Comparison of ENCODE assay signal across 7 cellular contexts in genomic region chr2:197704434-197705142, GRCh38. TPM values are rescaled to one million over a fixed set of nuclear protein-coding genes. Genes with fewer than 3 reads are reported as not detected.
A peak's percentile ranks its signal among the peaks of the same experiment; 100 is the strongest.
DNase-seq lines count a peak whose midpoint lies in the region; ATAC-seq, FAIRE-seq and TF ChIP-seq lines count a peak whose summit lies in the region.

No MANE protein-coding gene starts in this region.

- intact Hi-C loops in esophagus squamous epithelium (cut with DNase I): loop anchor here (10.0 kb wide), 1 partner anchor 190 kb away; the partner anchor contains the start of gene MOB4

- no peaks in the 10 kb centered on the region for H3K9me3 ChIP-seq in RWPE2 (ENCODE audit: severe bottlenecking)
- H3K9me3 ChIP-seq in esophagus squamous epithelium: no peaks in the 10 kb centered on the region

- H3K27me3 ChIP-seq in RWPE2 (ENCODE audit: insufficient read depth, poor library complexity, severe bottlenecking) (no peaks in the 10 kb centered on the region), esophagus squamous epithelium (no peaks in the 10 kb centered on the region)

- 0 to 3% methylated on average over 5 to 6 of the region's 6 CpGs for WGBS in esophagus squamous epithelium, 2 donors

- H3K4me3 Mint-ChIP-seq in osteocyte (ENCODE audit: unreplicated experiment): peak overlapping the region; percentile 84

- H3K36me3 ChIP-seq in RWPE2 (ENCODE audit: low read depth): peaks cover 18% of the 10 kb centered on the region
- peaks cover 0 to 2% (median 0%) of the 10 kb centered on the region in 3 donors for H3K36me3 ChIP-seq in esophagus squamous epithelium

- H3K36me3 Mint-ChIP-seq in osteocyte (ENCODE audit: unreplicated experiment): no peaks in the 10 kb centered on the region

- ATAC-seq in GM19025 (IDR thresholded peaks at IDR 0.05; ENCODE audit: low read depth, unreplicated experiment) (peak; percentile 28), HG02840 (IDR thresholded peaks at IDR 0.05; ENCODE audit: low FRiP score, unreplicated experiment) (peak; percentile 43), RWPE2 (ENCODE audit: low read depth) (peak; percentile 5; the same call in 2 of the 3 replicates)

- peak overlapping the region; percentile 72 for H3K4me3 ChIP-seq in RWPE2 (ENCODE audit: severe bottlenecking)
- peak overlapping the region; percentile 75 to 96 (median 88) for H3K4me3 ChIP-seq in esophagus squamous epithelium

- peak; percentile 9 for TF ChIP-seq CTCF in RWPE2 (IDR thresholded peaks at IDR 0.05; ENCODE audit: poor library complexity, severe bottlenecking)
- no peak for TF ChIP-seq CTCF in esophagus squamous epithelium (IDR thresholded peaks at IDR 0.05)
- no peak for TF ChIP-seq CTCF in osteocyte (IDR thresholded peaks at IDR 0.05)

- H3K4me1 Mint-ChIP-seq in osteocyte (ENCODE audit: unreplicated experiment): peaks cover 29% of the 10 kb centered on the region

- H3K9me3 Mint-ChIP-seq in osteocyte (ENCODE audit: unreplicated experiment): no peaks in the 10 kb centered on the region

- H3K4me1 ChIP-seq in RWPE2 (ENCODE audit: insufficient read depth, poor library complexity, severe bottlenecking) (peaks cover 20% of the 10 kb centered on the region), esophagus squamous epithelium (peaks cover 21 to 46% (median 25%) of the 10 kb centered on the region in 3 donors)

- peak overlapping the region; percentile 84 for H3K27ac Mint-ChIP-seq in osteocyte (ENCODE audit: unreplicated experiment)

- H3K27ac ChIP-seq in RWPE2 (ENCODE audit: poor library complexity, severe bottlenecking): peak overlapping the region; percentile 41
- peak overlapping the region; percentile 76 to 89 (median 87) for H3K27ac ChIP-seq in esophagus squamous epithelium

- no peak for FAIRE-seq in urothelium cell line (lab: Jason Lieb, UNC)

- DNase-seq in RWPE2 (ENCODE audit: low spot score) (no peak), esophagus squamous epithelium (lab: John Stamatoyannopoulos, UW) (no peak), osteocyte (ENCODE audit: extremely low spot score, unreplicated experiment) (no peak), GOT3 (lab: John Stamatoyannopoulos, UW) (no peak), urothelium cell line (ENCODE audit: low spot score) (no peak)

- H3K27me3 Mint-ChIP-seq in osteocyte (ENCODE audit: unreplicated experiment): no peaks in the 10 kb centered on the region

- TF ChIP-seq POLR2A in esophagus squamous epithelium (IDR thresholded peaks at IDR 0.05): no peak

RNA-seq across cellular contexts. Expression of gene MARS2, which starts 0.6 kb away (rescaled TPM):
- total RNA-seq in esophagus squamous epithelium (10 to 100 TPM in 3 of 4 donors, 1 to 10 TPM in 1; 9.9 to 14.5 (median 12.3) TPM), osteocyte (3.8 and 4.2 TPM in 2 replicates)

RNA-seq across cellular contexts. Expression of gene RFTN2, which starts 29.2 kb away (rescaled TPM):
- total RNA-seq in esophagus squamous epithelium: 1 to 10 TPM in 3 of 4 donors, not detected in 1; 1.4 to 7.4 (median 2.7) TPM
- total RNA-seq in osteocyte: 29.4 and 30.6 TPM in 2 replicates
